ENCODE assay signal across 23 cellular contexts in genomic region chr3:112738366-112738765, GRCh38.
DNase-seq lines count a peak whose midpoint lies in the region; ATAC-seq and TF ChIP-seq lines count a peak whose summit lies in the region.
"Had no signal": no experiment of that assay in that cellular context is flagged by ENCODE, and none has a peak within 500 bp of the region (broad histone marks: within the 10 kb centered on the region; RNA-seq: fewer than 3 reads in every experiment).

No MANE protein-coding gene starts in this region.

- H3K4me3 ChIP-seq in epithelial cell of esophagus (ENCODE audit: low read length): no peak overlapping the region
- H3K4me3 ChIP-seq: dorsolateral prefrontal cortex, MG63, thoracic aorta, uterus had no signal

- no peak overlapping the region for H3K27ac ChIP-seq in caudate nucleus (ENCODE audit: low read depth, low read length)
- H3K27ac ChIP-seq: dorsolateral prefrontal cortex, thoracic aorta, uterus had no signal

- no peak for TF ChIP-seq CTCF in epithelial cell of esophagus (IDR thresholded peaks at IDR 0.05; ENCODE audit: insufficient read depth, low read depth, low read length, missing control alignments)
- TF ChIP-seq CTCF in omental fat pad (IDR thresholded peaks at IDR 0.05): no peak

- DNase-seq in AG20443 (ENCODE audit: low spot score) (peak; percentile 30), HCEC 1CT (peak; percentile 18), epithelial cell of esophagus (ENCODE audit: low read depth) (peak; percentile 43), omental fat pad (ENCODE audit: low spot score) (no peak), DMS 273 treated with DMSO at 0.1 percent for 48 hours (lab: John Stamatoyannopoulos, UW) (no peak), caudate nucleus (lab: John Stamatoyannopoulos, UW) (no peak), DMS79 (lab: John Stamatoyannopoulos, UW) (no peak)
- DNase-seq: activated CD4-positive, alpha-beta T cell treated with anti-CD3 and anti-CD28 coated beads for 1 hour; activated T-cell treated with anti-CD3 and anti-CD28 coated beads, Interleukin-2, amount 50 U/mL, for 1 hour; CD4-positive, CD25-positive, alpha-beta regulatory T cell; dorsolateral prefrontal cortex; GOT3; KBM-7; MG63; naive B cell; NCI-H1417; nucleus accumbens; SHP77 treated with DMSO at 0.1 percent for 48 hours; small intestine; stimulated activated CD4-positive, alpha-beta T cell treated with anti-CD3 and anti-CD28 coated beads, Interleukin-2, amount 100 ng/mL, for 24 hours; uterus had no signal

- ATAC-seq in omental fat pad (ENCODE audit: low FRiP score): peak; percentile 88
- ATAC-seq: stimulated activated memory B cell treated with anti-CD40 and anti-IgM and Interleukin-4, amounts not matched to agents 10 μg/mL and 1 μg/mL and 100 μg/mL, for 72 hours had no signal

Comparison
In these comparisons a context has a peak if more than half of its experiments do, and no peak if none do; other contexts are left out.
1. DNase-seq: peak in AG20443 (single experiment), HCEC 1CT (single experiment) and epithelial cell of esophagus (single experiment); none in omental fat pad (single experiment), DMS 273 treated with DMSO at 0.1 percent for 48 hours (single experiment), caudate nucleus (0 of 61) and DMS79 (single experiment).